Comparison of ENCODE assay signal across 8 cellular contexts in genomic region chr5:1003296-1003937, GRCh38. TPM values are rescaled to one million over a fixed set of nuclear protein-coding genes. Genes with fewer than 3 reads are reported as not detected.
A peak's percentile ranks its signal among the peaks of the same experiment; 100 is the strongest.
DNase-seq lines count a peak whose midpoint lies in the region; ATAC-seq lines count a peak whose summit lies in the region.

No MANE protein-coding gene starts in this region.

- H3K27ac Mint-ChIP-seq in activated T-helper 17 cell treated with anti-CD3 and anti-CD28 coated beads, Interleukin-2, amount 50 U/mL, for 72 hours, result no peak overlapping the region
- H3K27ac Mint-ChIP-seq in naive B cell, result no peak overlapping the region

- peak; percentile 20 for ATAC-seq in activated T-helper 17 cell treated with anti-CD3 and anti-CD28 coated beads, Interleukin-2, amount 50 U/mL, for 72 hours (replicated peaks)
- no peak for ATAC-seq in naive B cell (ENCODE audit: low read depth in 2 of 2)
- ATAC-seq in HG02623 (IDR thresholded peaks at IDR 0.05; ENCODE audit: unreplicated experiment), result no peak
- no peak for ATAC-seq in GM19023 (IDR thresholded peaks at IDR 0.05; ENCODE audit: unreplicated experiment)

- no peaks in the 10 kb centered on the region for H3K36me3 Mint-ChIP-seq in activated T-helper 17 cell treated with anti-CD3 and anti-CD28 coated beads, Interleukin-2, amount 50 U/mL, for 72 hours (ENCODE audit: low read depth)
- H3K36me3 Mint-ChIP-seq in naive B cell, result peaks cover 0 to 8% of the 10 kb centered on the region in 2 donors

- H3K4me1 Mint-ChIP-seq in activated T-helper 17 cell treated with anti-CD3 and anti-CD28 coated beads, Interleukin-2, amount 50 U/mL, for 72 hours, result peaks cover 10% of the 10 kb centered on the region
- peaks cover 16 to 24% (median 19%) of the 10 kb centered on the region in 3 donors for H3K4me1 Mint-ChIP-seq in naive B cell

- no peaks in the 10 kb centered on the region for H3K9me3 Mint-ChIP-seq in activated T-helper 17 cell treated with anti-CD3 and anti-CD28 coated beads, Interleukin-2, amount 50 U/mL, for 72 hours
- no peaks in the 10 kb centered on the region for H3K9me3 Mint-ChIP-seq in naive B cell

- peak overlapping the region; percentile 44 for H3K4me3 Mint-ChIP-seq in activated T-helper 17 cell treated with anti-CD3 and anti-CD28 coated beads, Interleukin-2, amount 50 U/mL, for 72 hours
- H3K4me3 Mint-ChIP-seq in naive B cell, result peak overlapping the region; percentile 47 to 83 (median 72)

- peaks cover 9% of the 10 kb centered on the region for H3K27me3 Mint-ChIP-seq in activated T-helper 17 cell treated with anti-CD3 and anti-CD28 coated beads, Interleukin-2, amount 50 U/mL, for 72 hours
- peaks cover 28 to 57% (median 29%) of the 10 kb centered on the region in 3 donors for H3K27me3 Mint-ChIP-seq in naive B cell

- DNase-seq in DMS153 treated with DMSO at 0.1 percent for 48 hours (lab: John Stamatoyannopoulos, UW; ENCODE audit: unreplicated experiment) (peak; percentile 94), NCI-H187 treated with DMSO at 0.1 percent for 48 hours (lab: John Stamatoyannopoulos, UW) (peak; percentile 75), naive B cell (no peak), GM03348 (ENCODE audit: low spot score) (no peak), GDM1 (lab: John Stamatoyannopoulos, UW) (no peak)

RNA-seq across cellular contexts. Expression of gene NKD2, which starts 5.2 kb away (rescaled TPM):
- 1 to 10 TPM in 1 of 2 donors, under 1 TPM in 1; 0.37 to 1.2 TPM for total RNA-seq in activated T-helper 17 cell treated with anti-CD3 and anti-CD28 coated beads, Interleukin-2, amount 50 U/mL, for 72 hours
- polyA plus RNA-seq in naive B cell (ENCODE audit: low read depth in 6 of 6), result under 1 TPM in 1 of 6 donors, not detected in 5; 0.29 TPM

Comparison
In these comparisons a context has a peak if more than half of its experiments do, and no peak if none do; other contexts are left out.
1. DNase-seq: peak in DMS153 treated with DMSO at 0.1 percent for 48 hours (single experiment) and NCI-H187 treated with DMSO at 0.1 percent for 48 hours (single experiment); none in naive B cell (single experiment), GM03348 (single experiment) and GDM1 (single experiment).